Comparison of ENCODE assay signal across 22 cellular contexts in the genomic region with DNA sequence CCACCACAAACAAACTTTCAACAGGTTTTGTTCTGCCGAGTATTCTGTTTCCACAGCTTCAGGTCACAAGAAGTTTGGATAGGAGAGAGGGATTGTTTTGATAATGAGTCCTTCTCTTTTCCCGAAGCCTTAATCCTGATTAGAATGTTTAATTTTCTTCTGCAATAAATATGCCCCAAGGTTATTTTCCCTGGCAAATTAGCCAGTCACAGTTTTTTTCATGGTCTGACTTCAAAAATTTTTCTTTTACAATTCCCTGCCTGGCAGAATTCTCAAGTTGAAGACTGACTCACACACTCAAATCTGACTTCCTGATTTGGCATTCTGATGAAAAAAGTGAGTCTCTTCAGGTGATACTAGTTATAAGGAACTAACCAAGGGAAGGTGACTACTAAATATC. TPM values are rescaled to one million over a fixed set of nuclear protein-coding genes. Genes with fewer than 3 reads are reported as not detected.
A peak's percentile ranks its signal among the peaks of the same experiment; 100 is the strongest.
DNase-seq lines count a peak whose midpoint lies in the region; TF ChIP-seq lines count a peak whose summit lies in the region.
"Had no signal": no experiment of that assay in that cellular context is flagged by ENCODE, and none has a peak within 500 bp of the region (broad histone marks: within the 10 kb centered on the region; RNA-seq: fewer than 3 reads in every experiment).

No MANE protein-coding gene starts in this region.

- no peak overlapping the region for H3K4me3 ChIP-seq in HEK293 (ENCODE audit: low read depth, low read length)
- H3K4me3 ChIP-seq in adipocyte (ENCODE audit: low read length) = no peak overlapping the region
- H3K4me3 ChIP-seq: adrenal gland, ovary, Peyer's patch had no signal

- POLR2A ChIA-PET in HEK293 (lab: Yijun Ruan, JAX) = no interaction called here

- H3K4me1 ChIP-seq in HEK293 (ENCODE audit: control insufficient read depth, insufficient read depth, low read length) = no peaks in the 10 kb centered on the region
- H3K4me1 ChIP-seq in adipocyte (ENCODE audit: control insufficient read depth, insufficient read depth, low read length) = no peaks in the 10 kb centered on the region
- H3K4me1 ChIP-seq: adrenal gland, Peyer's patch had no signal

- in situ Hi-C loops in G401 (cut with HindIII; ENCODE audit: low sequenced_read_pairs) = no loop called here

- CTCF ChIA-PET in HEK293 (lab: Yijun Ruan, JAX) = no interaction called here

- no peak overlapping the region for H3K9ac ChIP-seq in adipocyte (ENCODE audit: low read length)
- H3K9ac ChIP-seq: KMS-11 had no signal

- DNase-seq in adipocyte (ENCODE audit: low read depth) (peak; percentile 73), epithelial cell of prostate (ENCODE audit: low read depth, low spot score) (no peak), renal cortical epithelial cell (ENCODE audit: low read depth) (peak; percentile 75), globus pallidus (ENCODE audit: low spot score) (no peak), G401 (ENCODE audit: low spot score) (no peak), H4 (ENCODE audit: low spot score) (no peak)
- DNase-seq: activated CD4-positive, alpha-beta T cell treated with anti-CD3 and anti-CD28 coated beads for 48 hours; activated T-cell treated with anti-CD3 and anti-CD28 coated beads, Interleukin-2, amount 50 U/mL, for 4 hours; adrenal gland; foreskin melanocyte; GDM1; left ventricle myocardium superior; MV-4-11; NCI-H2171; NCI-H524 treated with DMSO at 0.1 percent for 48 hours; ovary; Peyer's patch; right cardiac atrium; stimulated activated CD4-positive, alpha-beta T cell treated with anti-CD3 and anti-CD28 coated beads, Interleukin-4, amount 100 ng/mL, for 1 hour had no signal

- H3K27me3 ChIP-seq in adipocyte (replicated peaks; ENCODE audit: control insufficient read depth, insufficient read depth, low read length) = no peaks in the 10 kb centered on the region
- H3K27me3 ChIP-seq: adrenal gland, ovary, Peyer's patch had no signal

- H3K36me3 ChIP-seq in HEK293 (ENCODE audit: control insufficient read depth in 2 of 2, insufficient read depth in 1 of 2, low read length in 2 of 2) (no peaks in the 10 kb centered on the region), adipocyte (ENCODE audit: control insufficient read depth, insufficient read depth, low read length, severe bottlenecking) (no peaks in the 10 kb centered on the region)
- H3K36me3 ChIP-seq: adrenal gland, ovary, Peyer's patch had no signal

- no peak for TF ChIP-seq CTCF in HEK293 (tag by site-specific recombination; IDR thresholded peaks at IDR 0.05)

- H3K27ac ChIP-seq in HEK293 (ENCODE audit: extremely low read depth, low read depth, low read length) = no peak overlapping the region
- peak overlapping the region; percentile 44 for H3K27ac ChIP-seq in epithelial cell of prostate
- H3K27ac ChIP-seq: adrenal gland, KMS-11, Peyer's patch had no signal

- no peaks in the 10 kb centered on the region for H3K9me3 ChIP-seq in HEK293 (ENCODE audit: control insufficient read depth, insufficient read depth, low read depth, low read length)
- H3K9me3 ChIP-seq in adipocyte (ENCODE audit: control insufficient read depth, low read length) = no peaks in the 10 kb centered on the region
- H3K9me3 ChIP-seq: adrenal gland, ovary, Peyer's patch had no signal

TF ChIP-seq in HEK293, 187 proteins besides CTCF, POLR2A, EP300 and RAD21:
- TF ChIP-seq, protein P1, sequence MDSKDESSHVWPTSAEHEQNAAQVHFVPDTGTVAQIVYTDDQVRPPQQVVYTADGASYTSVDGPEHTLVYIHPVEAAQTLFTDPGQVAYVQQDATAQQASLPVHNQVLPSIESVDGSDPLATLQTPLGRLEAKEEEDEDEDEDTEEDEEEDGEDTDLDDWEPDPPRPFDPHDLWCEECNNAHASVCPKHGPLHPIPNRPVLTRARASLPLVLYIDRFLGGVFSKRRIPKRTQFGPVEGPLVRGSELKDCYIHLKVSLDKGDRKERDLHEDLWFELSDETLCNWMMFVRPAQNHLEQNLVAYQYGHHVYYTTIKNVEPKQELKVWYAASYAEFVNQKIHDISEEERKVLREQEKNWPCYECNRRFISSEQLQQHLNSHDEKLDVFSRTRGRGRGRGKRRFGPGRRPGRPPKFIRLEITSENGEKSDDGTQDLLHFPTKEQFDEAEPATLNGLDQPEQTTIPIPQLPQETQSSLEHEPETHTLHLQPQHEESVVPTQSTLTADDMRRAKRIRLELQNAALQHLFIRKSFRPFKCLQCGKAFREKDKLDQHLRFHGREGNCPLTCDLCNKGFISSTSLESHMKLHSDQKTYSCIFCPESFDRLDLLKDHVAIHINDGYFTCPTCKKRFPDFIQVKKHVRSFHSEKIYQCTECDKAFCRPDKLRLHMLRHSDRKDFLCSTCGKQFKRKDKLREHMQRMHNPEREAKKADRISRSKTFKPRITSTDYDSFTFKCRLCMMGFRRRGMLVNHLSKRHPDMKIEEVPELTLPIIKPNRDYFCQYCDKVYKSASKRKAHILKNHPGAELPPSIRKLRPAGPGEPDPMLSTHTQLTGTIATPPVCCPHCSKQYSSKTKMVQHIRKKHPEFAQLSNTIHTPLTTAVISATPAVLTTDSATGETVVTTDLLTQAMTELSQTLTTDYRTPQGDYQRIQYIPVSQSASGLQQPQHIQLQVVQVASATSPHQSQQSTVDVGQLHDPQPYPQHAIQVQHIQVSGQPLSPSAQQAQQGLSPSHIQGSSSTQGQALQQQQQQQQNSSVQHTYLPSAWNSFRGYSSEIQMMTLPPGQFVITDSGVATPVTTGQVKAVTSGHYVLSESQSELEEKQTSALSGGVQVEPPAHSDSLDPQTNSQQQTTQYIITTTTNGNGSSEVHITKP (tag by site-specific recombination; IDR thresholded peaks at IDR 0.05) = 0 out of 2 replicates have a peak, but pooled peaks have one; percentile 17
- TF ChIP-seq FEZF1 (tag by site-specific recombination; IDR thresholded peaks at IDR 0.05) = no peak

RNA-seq across cellular contexts. Expression of a gene that starts 33.1 kb away (rescaled TPM):
- 1.3 and 3.3 TPM in 2 replicates for total RNA-seq in renal cortical epithelial cell
- total RNA-seq in G401 (2014; rRNA removed; shearing (Covaris generic)) = not detected in 2 replicates
- not detected in 2 replicates for total RNA-seq in H4 (2014; rRNA removed; shearing (Covaris generic))
- total RNA-seq: natural killer cell treated with Interleukin-12 subunit alpha and Interleukin-12 subunit beta and Interleukin-15 and Interleukin-18, amount 100 ng/mL, for 72 hours had no signal

Comparison
In these comparisons a context has a peak if more than half of its experiments do, and no peak if none do; other contexts are left out.
1. DNase-seq: peak in adipocyte (single experiment) and renal cortical epithelial cell (single experiment); none in epithelial cell of prostate (single experiment), globus pallidus (single experiment), G401 (single experiment) and H4 (single experiment).